10 cellular contexts compared by ENCODE assay signal in genomic region chr1:102790997-102791396, GRCh38.
DNase-seq lines count a peak whose midpoint lies in the region; ATAC-seq, FAIRE-seq and TF ChIP-seq lines count a peak whose summit lies in the region.
"Had no signal": no experiment of that assay in that cellular context is flagged by ENCODE, and none has a peak within 500 bp of the region (broad histone marks: within the 10 kb centered on the region; RNA-seq: fewer than 3 reads in every experiment).

No MANE protein-coding gene starts in this region.

- POLR2A ChIA-PET in IMR-90 (lab: Charles Lee; ENCODE audit: unreplicated experiment), result no interaction called here

- no peak overlapping the region for H3K56ac ChIP-seq in IMR-90 (ENCODE audit: extremely low read depth, insufficient read depth, low read length)

- no peaks in the 10 kb centered on the region for H4K20me1 ChIP-seq in IMR-90 (ENCODE audit: insufficient read depth, low read length)

- no peak overlapping the region for H3K4ac ChIP-seq in IMR-90 (ENCODE audit: low read depth, low read length)

- H3K79me1 ChIP-seq in IMR-90 (ENCODE audit: low read depth in 1 of 2, low read length in 2 of 2), result no peaks in the 10 kb centered on the region

- H3K27me3 ChIP-seq in IMR-90 (ENCODE audit: control insufficient read depth, insufficient read depth, low read length) (no peaks in the 10 kb centered on the region), kidney epithelial cell (ENCODE audit: control insufficient read depth, insufficient read depth, low read length) (no peaks in the 10 kb centered on the region), left lung (no peaks in the 10 kb centered on the region)

- CTCF ChIA-PET in IMR-90 (lab: Yijun Ruan, JAX), result no interaction called here

- BruUV-seq in IMR-90 (replicated peaks; lab: Mats Ljungman, UMichigan), result no TSS peak

- H3K36me3 ChIP-seq in IMR-90 (ENCODE audit: control insufficient read depth, insufficient read depth, low read length), result no peaks in the 10 kb centered on the region
- no peaks in the 10 kb centered on the region for H3K36me3 ChIP-seq in kidney epithelial cell (ENCODE audit: control insufficient read depth, insufficient read depth, low read length)
- no peaks in the 10 kb centered on the region for H3K36me3 ChIP-seq in left lung

- H2BK20ac ChIP-seq in IMR-90 (ENCODE audit: low read depth, low read length), result no peak overlapping the region

- no peak overlapping the region for H2AK5ac ChIP-seq in IMR-90 (ENCODE audit: low read depth, low read length)

- H3K9me3 ChIP-seq in IMR-90 (ENCODE audit: control insufficient read depth, insufficient read depth, low read length) (no peaks in the 10 kb centered on the region), left lung (no peaks in the 10 kb centered on the region)

- in situ Hi-C loops in IMR-90 (cut with MboI; ENCODE audit: low sequenced_read_pairs), result no loop called here

- no peak overlapping the region for H2BK5ac ChIP-seq in IMR-90 (ENCODE audit: low read depth, low read length, poor library complexity, severe bottlenecking)

- no peak overlapping the region for H3K4me3 Mint-ChIP-seq in activated T-helper 1 cell treated with anti-CD3 and anti-CD28 coated beads, Interleukin-12 subunit alpha, Interleukin-12 subunit beta, Interleukin-2, Interleukin-4 antibody, amounts not matched to agents 30 ng/mL and 10 ng/mL and 1 ng/mL, durations not matched to agents 14 hours and 24 hours and 36 hours

- H3K27ac ChIP-seq in IMR-90 (ENCODE audit: insufficient read depth, low read length) (no peak overlapping the region), left lung (no peak overlapping the region)

- no peaks in the 10 kb centered on the region for H3K4me1 Mint-ChIP-seq in activated T-helper 1 cell treated with anti-CD3 and anti-CD28 coated beads, Interleukin-12 subunit alpha, Interleukin-12 subunit beta, Interleukin-2, Interleukin-4 antibody, amounts not matched to agents 30 ng/mL and 10 ng/mL and 1 ng/mL, durations not matched to agents 14 hours and 24 hours and 36 hours (ENCODE audit: low read depth)

- no peaks in the 10 kb centered on the region for H3K9me1 ChIP-seq in IMR-90 (ENCODE audit: insufficient read depth, low read length)

- TF ChIP-seq RAD21 in IMR-90 (IDR thresholded peaks at IDR 0.05; ENCODE audit: low read length), result no peak

- ATAC-seq in IMR-90 (ENCODE audit: low read depth) (no peak), left lung (no peak)

- H3K27me3 Mint-ChIP-seq in activated T-helper 1 cell treated with anti-CD3 and anti-CD28 coated beads, Interleukin-12 subunit alpha, Interleukin-12 subunit beta, Interleukin-2, Interleukin-4 antibody, amounts not matched to agents 30 ng/mL and 10 ng/mL and 1 ng/mL, durations not matched to agents 14 hours and 24 hours and 36 hours (ENCODE audit: insufficient read depth), result no peaks in the 10 kb centered on the region

- no peaks in the 10 kb centered on the region for H3K36me3 Mint-ChIP-seq in activated T-helper 1 cell treated with anti-CD3 and anti-CD28 coated beads, Interleukin-12 subunit alpha, Interleukin-12 subunit beta, Interleukin-2, Interleukin-4 antibody, amounts not matched to agents 30 ng/mL and 10 ng/mL and 1 ng/mL, durations not matched to agents 14 hours and 24 hours and 36 hours (ENCODE audit: low read depth)

- no peak overlapping the region for H3K18ac ChIP-seq in IMR-90 (ENCODE audit: low read depth, low read length)

- no peak overlapping the region for H3K9ac ChIP-seq in IMR-90 (ENCODE audit: low read depth, low read length)

- H3K14ac ChIP-seq in IMR-90 (replicated peaks; ENCODE audit: low read depth, low read length), result no peak overlapping the region

- DNase-seq in DMS53 (lab: John Stamatoyannopoulos, UW) (peak; percentile 64), IMR-90 (no peak), kidney epithelial cell (ENCODE audit: low read depth) (no peak), T-helper 1 cell (no peak), left lung (no peak)
- no peak for DNase-seq in stimulated activated CD4-positive, alpha-beta T cell treated with anti-CD3 and anti-CD28 coated beads, Interleukin-2, amount 100 ng/mL, for 48 hours
- DNase-seq in activated T-helper 1 cell treated with anti-CD3 and anti-CD28 coated beads, Interleukin-12 subunit alpha, Interleukin-12 subunit beta, Interleukin-2, Interleukin-4 antibody, amounts not matched to agents 30 ng/mL and 10 ng/mL and 1 ng/mL, durations not matched to agents 14 hours and 24 hours and 36 hours (ENCODE audit: low spot score), result no peak
- DNase-seq: stimulated activated CD8-positive, alpha-beta memory T cell treated with anti-CD3 and anti-CD28 coated beads, Interleukin-4, amount 100 ng/mL, for 48 hours had no signal

- no peak overlapping the region for H4K91ac ChIP-seq in IMR-90 (ENCODE audit: insufficient read depth, low read depth, low read length)

- peak; percentile 39 for FAIRE-seq in TTC549 (lab: Jason Lieb, UNC)
- FAIRE-seq: GM12891 had no signal

- H4K8ac ChIP-seq in IMR-90 (ENCODE audit: low read depth in 2 of 2, low read length in 2 of 2), result no peak overlapping the region

- H3K4me2 ChIP-seq in IMR-90 (ENCODE audit: low read depth, low read length), result no peak overlapping the region

- no peak overlapping the region for H2AFZ ChIP-seq in IMR-90 (replicated peaks; ENCODE audit: low read length, poor library complexity)

- H3K4me1 ChIP-seq in IMR-90 (ENCODE audit: control insufficient read depth, insufficient read depth, low read length), result no peaks in the 10 kb centered on the region
- no peaks in the 10 kb centered on the region for H3K4me1 ChIP-seq in left lung

- 0 out of 2 replicates have a peak, but pooled peaks have one; percentile 7 for TF ChIP-seq CTCF in IMR-90 (conservative IDR thresholded peaks at IDR 0.05; ENCODE audit: low read depth, low read length)
- peak; percentile 14 for TF ChIP-seq CTCF in kidney epithelial cell (IDR thresholded peaks at IDR 0.05; ENCODE audit: insufficient read depth, low read length, poor library complexity, severe bottlenecking)
- no peak for TF ChIP-seq CTCF in left lung (IDR thresholded peaks at IDR 0.05)

- H2AK9ac ChIP-seq in IMR-90 (replicated peaks; ENCODE audit: low read depth, low read length, poor library complexity), result no peak overlapping the region

- no peak overlapping the region for H2BK120ac ChIP-seq in IMR-90 (ENCODE audit: low read depth, low read length)

- TF ChIP-seq POLR2A in IMR-90 (IDR thresholded peaks at IDR 0.05; ENCODE audit: low read depth, low read length), result no peak

- H2BK15ac ChIP-seq in IMR-90 (ENCODE audit: low read depth, low read length), result no peak overlapping the region

- no peak overlapping the region for H3K23ac ChIP-seq in IMR-90 (ENCODE audit: low read depth, low read length)

- intact Hi-C loops in IMR-90 (cut with micrococcal nuclease) (no loop called here), left lung (cut with DNase I) (no loop called here)
- intact Hi-C loops in activated T-helper 1 cell treated with anti-CD3 and anti-CD28 coated beads, Interleukin-12 subunit alpha, Interleukin-12 subunit beta, Interleukin-2, Interleukin-4 antibody, amounts not matched to agents 30 ng/mL and 10 ng/mL and 1 ng/mL, durations not matched to agents 14 hours and 24 hours and 36 hours (cut with micrococcal nuclease), result no loop called here

- H3K9me3 Mint-ChIP-seq in activated T-helper 1 cell treated with anti-CD3 and anti-CD28 coated beads, Interleukin-12 subunit alpha, Interleukin-12 subunit beta, Interleukin-2, Interleukin-4 antibody, amounts not matched to agents 30 ng/mL and 10 ng/mL and 1 ng/mL, durations not matched to agents 14 hours and 24 hours and 36 hours, result no peaks in the 10 kb centered on the region

- no peak overlapping the region for H4K5ac ChIP-seq in IMR-90 (ENCODE audit: low read depth, low read length)

- dilution Hi-C loops in IMR-90 (cut with HindIII; ENCODE audit: low sequenced_read_pairs, unreplicated experiment), result no loop called here

- H3K4me3 ChIP-seq in IMR-90 (ENCODE audit: insufficient read depth, low read depth, low read length) (no peak overlapping the region), kidney epithelial cell (ENCODE audit: low read depth, low read length) (no peak overlapping the region), left lung (no peak overlapping the region)

- no peak overlapping the region for H3K27ac Mint-ChIP-seq in activated T-helper 1 cell treated with anti-CD3 and anti-CD28 coated beads, Interleukin-12 subunit alpha, Interleukin-12 subunit beta, Interleukin-2, Interleukin-4 antibody, amounts not matched to agents 30 ng/mL and 10 ng/mL and 1 ng/mL, durations not matched to agents 14 hours and 24 hours and 36 hours

TF ChIP-seq in IMR-90, 13 proteins besides CTCF, POLR2A, EP300 and RAD21 (continues in another document):
- TF ChIP-seq USF2 (IDR thresholded peaks at IDR 0.05; ENCODE audit: low read depth, low read length), result no peak
- no peak for TF ChIP-seq CEBPB (IDR thresholded peaks at IDR 0.05; ENCODE audit: low read depth, low read length)
- no peak for TF ChIP-seq RFX5 (IDR thresholded peaks at IDR 0.05; ENCODE audit: low read depth, low read length)
- no peak for TF ChIP-seq SMC3 (IDR thresholded peaks at IDR 0.05; ENCODE audit: low read depth, low read length)
- TF ChIP-seq RCOR1 (IDR thresholded peaks at IDR 0.05; ENCODE audit: insufficient replicate concordance, low read length), result no peak
- TF ChIP-seq MAFK (IDR thresholded peaks at IDR 0.05; ENCODE audit: low read depth, low read length), result no peak
- no peak for TF ChIP-seq CHD1 (IDR thresholded peaks at IDR 0.05; ENCODE audit: low read depth, low read length)
- TF ChIP-seq MXI1 (IDR thresholded peaks at IDR 0.05; ENCODE audit: borderline replicate concordance, low read depth, low read length), result no peak
- no peak for TF ChIP-seq ELK1 (IDR thresholded peaks at IDR 0.05; ENCODE audit: borderline replicate concordance, low read depth, low read length)
- no peak for TF ChIP-seq MAZ (IDR thresholded peaks at IDR 0.05; ENCODE audit: borderline replicate concordance, low read depth, low read length)
- no peak for TF ChIP-seq BHLHE40 (IDR thresholded peaks at IDR 0.05; ENCODE audit: low read depth, low read length)

Comparison
In these comparisons a context has a peak if more than half of its experiments do, and no peak if none do; other contexts are left out.
1. CTCF ChIP-seq: peak in IMR-90 (single experiment) and kidney epithelial cell (single experiment); none in left lung (0 of 2).